Comparison of ENCODE assay signal across 8 cellular contexts in genomic region chr4:41212221-41213203, GRCh38. TPM values are rescaled to one million over a fixed set of nuclear protein-coding genes. Genes with fewer than 3 reads are reported as not detected.
DNase-seq lines count a peak whose midpoint lies in the region; ATAC-seq, FAIRE-seq and TF ChIP-seq lines count a peak whose summit lies in the region.

No MANE protein-coding gene starts in this region.

- FAIRE-seq in RCC 7860 (lab: Jason Lieb, UNC) = peak; percentile 67

- DNase-seq in Daoy (ENCODE audit: low read depth) (peak; percentile 77), HEK293T (ENCODE audit: extremely low spot score) (peak; percentile 16), RCC 7860 (ENCODE audit: low spot score) (peak; percentile 76), dermis blood vessel endothelial cell (peak; percentile 89), GM19240 (ENCODE audit: insufficient read length, low spot score) (no peak)

- H3K4me1 ChIP-seq in mesodermal cell (ENCODE audit: control insufficient read depth, insufficient read depth, low read length, poor library complexity, severe bottlenecking) = peaks cover 9% of the 10 kb centered on the region
- H3K4me1 ChIP-seq in urinary bladder (ENCODE audit: insufficient read depth) = no peaks in the 10 kb centered on the region

- CTCF ChIA-PET in HEK293T (lab: Yijun Ruan, JAX) = interaction anchor here (0.7 to 2.1 kb wide), 11 partner anchors 10 to 238 kb away, joined by 3 to 12 read pairs (median 3); no protein-coding TSS in a partner anchor

- H3K36me3 ChIP-seq in mesodermal cell (ENCODE audit: control insufficient read depth, insufficient read depth, low read length) = no peaks in the 10 kb centered on the region
- H3K36me3 ChIP-seq in urinary bladder (ENCODE audit: insufficient read depth) = no peaks in the 10 kb centered on the region

- no peaks in the 10 kb centered on the region for H3K9me3 ChIP-seq in mesodermal cell (ENCODE audit: control insufficient read depth, low read length)

- no peak for ATAC-seq in HG03097 (IDR thresholded peaks at IDR 0.05; ENCODE audit: low FRiP score, unreplicated experiment)

- WGBS in mesodermal cell (ENCODE audit: insufficient coverage in 2 of 2), 2 experiments = 45 to 63% methylated on average over 8 of the region's 13 CpGs
- 34% methylated on average over 13 of the region's 13 CpGs for WGBS in urinary bladder

- H3K27ac ChIP-seq in mesodermal cell (ENCODE audit: low read depth, low read length, severe bottlenecking) = no peak overlapping the region
- no peak overlapping the region for H3K27ac ChIP-seq in urinary bladder (ENCODE audit: low read depth)

- POLR2A ChIA-PET in HEK293T (lab: Yijun Ruan, JAX) = interaction anchor here (1.5 kb wide), 1 partner anchor 44 kb away, joined by 5 read pairs; the partner anchor contains the start of gene UCHL1

- H3K4me3 ChIP-seq in mesodermal cell (ENCODE audit: extremely low read depth, insufficient read depth, low read length, poor library complexity, severe bottlenecking) (peak overlapping the region; percentile 76), urinary bladder (ENCODE audit: low read depth, low read length) (peak overlapping the region; percentile 90)

TF ChIP-seq in HEK293T, 16 proteins besides CTCF, POLR2A, EP300 and RAD21:
- no peak for TF ChIP-seq BHLHE40 (IDR thresholded peaks at IDR 0.05; ENCODE audit: borderline replicate concordance)
- no peak for TF ChIP-seq L3MBTL2 (conservative IDR thresholded peaks at IDR 0.05)
- TF ChIP-seq ELF4 (IDR thresholded peaks at IDR 0.05) = no peak
- TF ChIP-seq PKNOX1 (IDR thresholded peaks at IDR 0.05) = no peak

RNA-seq across cellular contexts. Expression of gene APBB2, which starts 1.8 kb away (rescaled TPM):
- 32.9 and 51.0 TPM in 2 replicates for total RNA-seq in Daoy (2014; rRNA removed; shearing (Covaris generic))
- total RNA-seq in dermis blood vessel endothelial cell (88.2 and 118 TPM in 2 replicates), urinary bladder (67.8 TPM)
- 28.5 TPM for polyA plus RNA-seq in mesodermal cell (2013, experiment 1 of 2)
- 27.2 TPM for polyA plus RNA-seq in mesodermal cell (2013, experiment 2 of 2)
- polyA plus RNA-seq in urinary bladder = 20.6 TPM

RNA-seq across cellular contexts. Expression of gene UCHL1, which starts 44.2 kb away (rescaled TPM):
- total RNA-seq in Daoy (2014; rRNA removed; shearing (Covaris generic)) = 1,753 and 1,896 TPM in 2 replicates
- total RNA-seq in dermis blood vessel endothelial cell (235 and 251 TPM in 2 replicates), urinary bladder (37.2 TPM)
- polyA plus RNA-seq in mesodermal cell (2013, experiment 1 of 2) = 312 TPM
- 262 TPM for polyA plus RNA-seq in mesodermal cell (2013, experiment 2 of 2)
- polyA plus RNA-seq in urinary bladder = 81.6 TPM
